Comparison of ENCODE assay signal across 14 cellular contexts in genomic region chr1:183882328-183883167, GRCh38.
DNase-seq lines count a peak whose midpoint lies in the region; ATAC-seq and TF ChIP-seq lines count a peak whose summit lies in the region.
"Had no signal": no experiment of that assay in that cellular context is flagged by ENCODE, and none has a peak within 500 bp of the region (broad histone marks: within the 10 kb centered on the region; RNA-seq: fewer than 3 reads in every experiment).

No MANE protein-coding gene starts in this region.

- TF ChIP-seq CTCF in heart right ventricle (IDR thresholded peaks at IDR 0.05): no peak
- no peak for TF ChIP-seq CTCF in choroid plexus epithelial cell (conservative IDR thresholded peaks at IDR 0.05; ENCODE audit: low read depth, low read length)

- H3K36me3 Mint-ChIP-seq in stimulated activated effector memory CD8-positive, alpha-beta T cell treated with anti-CD3 and anti-CD28 coated beads, Interleukin-12 subunit alpha, Interleukin-12 subunit beta, amount 100 ng/mL, for 72 hours: no peaks in the 10 kb centered on the region
- H3K36me3 Mint-ChIP-seq: natural killer cell had no signal

- WGBS in heart right ventricle, 2 donors: 76 to 80% methylated on average over 8 of the region's 8 CpGs
- 76 to 90% methylated on average over 4 to 5 of the region's 8 CpGs for WGBS in mesodermal cell (ENCODE audit: insufficient coverage in 2 of 2), 2 experiments
- 77% methylated on average over 8 of the region's 8 CpGs for WGBS in urinary bladder

- ATAC-seq in heart right ventricle: no peak
- ATAC-seq in left cardiac atrium: no peak
- ATAC-seq in stimulated activated effector memory CD8-positive, alpha-beta T cell treated with anti-CD3 and anti-CD28 coated beads, Interleukin-12 subunit alpha, Interleukin-12 subunit beta, amount 100 ng/mL, for 72 hours: no peak
- no peak for ATAC-seq in GM19328 (IDR thresholded peaks at IDR 0.05; ENCODE audit: unreplicated experiment)
- ATAC-seq: natural killer cell had no signal

- H3K27ac Mint-ChIP-seq in stimulated activated effector memory CD8-positive, alpha-beta T cell treated with anti-CD3 and anti-CD28 coated beads, Interleukin-12 subunit alpha, Interleukin-12 subunit beta, amount 100 ng/mL, for 72 hours: no peak overlapping the region
- H3K27ac Mint-ChIP-seq: natural killer cell had no signal

- no peaks in the 10 kb centered on the region for H3K9me3 ChIP-seq in heart right ventricle
- no peaks in the 10 kb centered on the region for H3K9me3 ChIP-seq in mesodermal cell (ENCODE audit: control insufficient read depth, low read length)
- H3K9me3 ChIP-seq: tibial artery had no signal

- peaks cover 5% of the 10 kb centered on the region for H3K4me1 Mint-ChIP-seq in stimulated activated effector memory CD8-positive, alpha-beta T cell treated with anti-CD3 and anti-CD28 coated beads, Interleukin-12 subunit alpha, Interleukin-12 subunit beta, amount 100 ng/mL, for 72 hours

- DNase-seq in heart right ventricle (no peak), left cardiac atrium (no peak), choroid plexus epithelial cell (ENCODE audit: low read depth) (peak; percentile 22), cerebellar nuclear complex (lab: John Stamatoyannopoulos, UW) (no peak)
- DNase-seq in stimulated activated effector memory CD8-positive, alpha-beta T cell treated with anti-CD3 and anti-CD28 coated beads, Interleukin-12 subunit alpha, Interleukin-12 subunit beta, amount 100 ng/mL, for 72 hours (ENCODE audit: low spot score in 2 of 2): no peak
- DNase-seq: cortex of kidney, natural killer cell, NCI-H187, NCI-H748 treated with DMSO at 0.1 percent for 48 hours, tibial artery had no signal

- no peaks in the 10 kb centered on the region for H3K27me3 ChIP-seq in heart right ventricle
- H3K27me3 ChIP-seq: tibial artery had no signal

- H3K4me3 Mint-ChIP-seq in stimulated activated effector memory CD8-positive, alpha-beta T cell treated with anti-CD3 and anti-CD28 coated beads, Interleukin-12 subunit alpha, Interleukin-12 subunit beta, amount 100 ng/mL, for 72 hours: no peak overlapping the region
- H3K4me3 Mint-ChIP-seq: activated naive CD4-positive, alpha-beta T cell treated with anti-CD3 and anti-CD28 coated beads, Interleukin-2, amount 50 U/mL, for 24 hours; natural killer cell had no signal

- H3K4me3 ChIP-seq in heart right ventricle (no peak overlapping the region), choroid plexus epithelial cell (ENCODE audit: low read depth, low read length) (no peak overlapping the region), mesodermal cell (ENCODE audit: extremely low read depth, insufficient read depth, low read length, poor library complexity, severe bottlenecking) (no peak overlapping the region), urinary bladder (ENCODE audit: low read depth, low read length) (no peak overlapping the region)
- H3K4me3 ChIP-seq: tibial artery had no signal

- intact Hi-C loops in heart right ventricle (cut with DNase I): no loop called here
- intact Hi-C loops in left cardiac atrium (cut with DNase I): no loop called here

- no peaks in the 10 kb centered on the region for H3K9me3 Mint-ChIP-seq in stimulated activated effector memory CD8-positive, alpha-beta T cell treated with anti-CD3 and anti-CD28 coated beads, Interleukin-12 subunit alpha, Interleukin-12 subunit beta, amount 100 ng/mL, for 72 hours
- H3K9me3 Mint-ChIP-seq: activated naive CD4-positive, alpha-beta T cell treated with anti-CD3 and anti-CD28 coated beads, Interleukin-2, amount 50 U/mL, for 24 hours; natural killer cell had no signal

- peak overlapping the region in 8 of 10 donors; percentile 30 to 80 (median 62) for H3K27ac ChIP-seq in heart right ventricle
- H3K27ac ChIP-seq in mesodermal cell (ENCODE audit: low read depth, low read length, severe bottlenecking): peak overlapping the region; percentile 87
- peak overlapping the region; percentile 70 for H3K27ac ChIP-seq in urinary bladder (ENCODE audit: low read depth)
- H3K27ac ChIP-seq: tibial artery had no signal

- peaks cover 0 to 61% (median 17%) of the 10 kb centered on the region in 9 donors for H3K36me3 ChIP-seq in heart right ventricle
- H3K36me3 ChIP-seq in mesodermal cell (ENCODE audit: control insufficient read depth, insufficient read depth, low read length): peaks cover 56% of the 10 kb centered on the region
- peaks cover 2% of the 10 kb centered on the region for H3K36me3 ChIP-seq in urinary bladder (ENCODE audit: insufficient read depth)

- H3K4me1 ChIP-seq in heart right ventricle (peaks cover 14 to 94% (median 49%) of the 10 kb centered on the region in 9 donors), mesodermal cell (ENCODE audit: control insufficient read depth, insufficient read depth, low read length, poor library complexity, severe bottlenecking) (peaks cover 25% of the 10 kb centered on the region), urinary bladder (ENCODE audit: insufficient read depth) (peaks cover 4% of the 10 kb centered on the region)
